ENCODE assay signal across 13 cellular contexts in the genomic region with DNA sequence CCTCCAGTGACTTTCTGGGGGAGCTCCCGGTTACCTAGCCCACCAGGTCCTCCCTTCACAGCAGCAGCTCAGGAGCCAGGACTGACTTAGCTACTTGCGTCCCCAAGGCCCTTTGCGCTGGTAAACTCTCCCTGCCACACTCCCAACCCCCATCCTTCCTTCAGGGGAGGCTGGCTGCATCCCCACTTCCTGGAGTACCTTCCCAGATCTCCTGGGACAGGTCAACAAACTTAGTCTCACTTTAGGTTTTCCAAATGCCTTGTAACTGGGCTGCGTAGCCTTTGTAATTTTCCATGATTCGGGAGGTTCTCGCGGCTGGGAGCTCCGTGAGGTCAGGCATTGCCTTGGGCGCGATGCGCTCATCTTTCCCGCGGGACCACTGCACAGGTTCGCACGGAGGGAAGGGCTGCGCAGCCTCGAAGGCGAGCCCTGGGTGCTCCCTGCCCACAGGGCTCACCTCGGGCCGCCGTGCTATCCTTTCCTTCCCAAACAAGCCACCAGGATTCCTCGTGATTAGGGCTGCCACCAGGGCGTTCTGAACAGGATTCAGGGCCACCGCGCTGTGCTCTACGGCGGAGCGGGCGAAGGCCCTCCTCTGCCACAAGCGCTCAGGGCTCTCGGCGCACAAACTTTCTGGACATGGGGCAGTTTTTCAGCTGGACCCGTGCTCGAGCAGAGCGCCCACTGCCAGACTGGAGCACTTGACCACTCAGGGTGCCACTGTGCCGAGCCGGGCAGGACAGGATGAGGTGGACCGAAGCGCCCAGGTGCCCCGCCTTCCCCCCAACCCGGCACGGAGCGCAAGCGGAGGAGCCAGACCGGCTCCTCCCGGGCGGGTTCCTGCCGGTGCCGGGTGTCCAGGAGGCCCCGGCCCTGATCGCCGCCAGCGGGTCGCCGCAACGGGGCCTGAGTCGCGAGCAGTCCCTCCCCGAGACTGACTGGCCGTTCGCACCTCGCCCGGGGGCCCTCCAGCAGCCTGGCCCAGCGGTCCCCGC. TPM values are rescaled to one million over a fixed set of nuclear protein-coding genes. Genes with fewer than 3 reads are reported as not detected.
DNase-seq lines count a peak whose midpoint lies in the region; ATAC-seq and TF ChIP-seq lines count a peak whose summit lies in the region.
"Had no signal": no experiment of that assay in that cellular context is flagged by ENCODE, and none has a peak within 500 bp of the region (broad histone marks: within the 10 kb centered on the region; RNA-seq: fewer than 3 reads in every experiment).

No MANE protein-coding gene starts in this region.

- peak overlapping the region; percentile 80 for H3K27ac ChIP-seq in lower lobe of right lung
- peak overlapping the region; percentile 36 to 82 (median 75) for H3K27ac ChIP-seq in thyroid gland

- H3K4me3 ChIP-seq in endocrine pancreas (ENCODE audit: control insufficient read depth, insufficient read depth, low read length), result no peak overlapping the region
- H3K4me3 ChIP-seq in lower lobe of right lung, result peak overlapping the region; percentile 60
- H3K4me3 ChIP-seq in thyroid gland (replicated peaks in 1 of 3), result peak overlapping the region; percentile 1 to 71 (median 66)

- peak; percentile 67 to 68 for ATAC-seq in lower lobe of right lung
- ATAC-seq: activated T-cell treated with anti-CD3 and anti-CD28 coated beads, Interleukin-2, amount 50 U/mL, for 72 hours had no signal

- intact Hi-C loops in lower lobe of right lung (cut with DNase I) (no loop called here), thyroid gland (cut with DNase I) (no loop called here)

- peak overlapping the region; percentile 19 for H3K9ac ChIP-seq in endocrine pancreas (ENCODE audit: control insufficient read depth, insufficient read depth, low read length)

- 15 to 20% methylated on average over 22 to 35 of the region's 65 CpGs for WGBS in thyroid gland, 2 donors

- no peaks in the 10 kb centered on the region for H3K9me3 ChIP-seq in endocrine pancreas (ENCODE audit: control insufficient read depth, low read length)
- no peaks in the 10 kb centered on the region for H3K9me3 ChIP-seq in lower lobe of right lung
- H3K9me3 ChIP-seq in thyroid gland, result no peaks in the 10 kb centered on the region
- H3K9me3 ChIP-seq: tibial nerve had no signal

- H3K36me3 ChIP-seq in endocrine pancreas (ENCODE audit: control insufficient read depth, insufficient read depth, low read length), result no peaks in the 10 kb centered on the region
- no peaks in the 10 kb centered on the region for H3K36me3 ChIP-seq in lower lobe of right lung
- H3K36me3 ChIP-seq in thyroid gland, result no peaks in the 10 kb centered on the region
- H3K36me3 ChIP-seq: tibial nerve had no signal

- H3K4me1 ChIP-seq in endocrine pancreas (ENCODE audit: control insufficient read depth, insufficient read depth, low read length) (no peaks in the 10 kb centered on the region), lower lobe of right lung (peaks cover 13% of the 10 kb centered on the region), thyroid gland (peaks cover 39 to 56% of the 10 kb centered on the region in 2 donors)

- no peaks in the 10 kb centered on the region for H3K27me3 ChIP-seq in endocrine pancreas (ENCODE audit: control insufficient read depth, insufficient read depth, low read length)
- H3K27me3 ChIP-seq in lower lobe of right lung (ENCODE audit: low read depth), result peaks cover 45% of the 10 kb centered on the region
- no peaks in the 10 kb centered on the region for H3K27me3 ChIP-seq in thyroid gland

- DNase-seq in NCI-H748 (lab: John Stamatoyannopoulos, UW; ENCODE audit: unreplicated experiment), result peak; percentile 23
- no peak for DNase-seq in NCI-H748 treated with DMSO at 0.1 percent for 48 hours (lab: John Stamatoyannopoulos, UW)
- DNase-seq in lower lobe of right lung, result peak; percentile 68
- DNase-seq in thyroid gland, result peak; percentile 86 to 89
- DNase-seq in NCI-H1092 treated with DMSO at 0.1 percent for 48 hours (lab: John Stamatoyannopoulos, UW), result no peak
- no peak for DNase-seq in germinal center (ENCODE audit: low spot score)
- no peak for DNase-seq in amniotic stem cell (lab: John Stamatoyannopoulos, UW)
- DNase-seq: activated T-cell treated with anti-CD3 and anti-CD28 coated beads, Interleukin-2, amount 50 U/mL, for 72 hours; stimulated activated CD4-positive, alpha-beta T cell treated with anti-CD3 and anti-CD28 coated beads, Interleukin-2, amount 100 ng/mL, for 48 hours had no signal

- TF ChIP-seq POLR2A in thyroid gland (IDR thresholded peaks at IDR 0.05), result peak in 1 of 2 donors; percentile 81

- TF ChIP-seq CTCF in lower lobe of right lung (IDR thresholded peaks at IDR 0.05) (no peak), thyroid gland (IDR thresholded peaks at IDR 0.05) (no peak)

RNA-seq across cellular contexts. Expression of a gene that starts 1.1 kb away (rescaled TPM):
- total RNA-seq in lower lobe of right lung, result 87.7 TPM
- total RNA-seq in thyroid gland, result 10 to 100 TPM; 14.2 to 47.3 (median 15.6) TPM
- total RNA-seq: activated T-cell treated with anti-CD3 and anti-CD28 coated beads, Interleukin-2, amount 50 U/mL, for 72 hours; dermis microvascular lymphatic vessel endothelial cell; lung microvascular endothelial cell; tibial nerve had no signal

Comparison
In these comparisons a context has a peak if more than half of its experiments do, and no peak if none do; other contexts are left out.
1. DNase-seq: peak in NCI-H748 (single experiment), lower lobe of right lung (single experiment) and thyroid gland (2 of 2); none in NCI-H748 treated with DMSO at 0.1 percent for 48 hours (single experiment), NCI-H1092 treated with DMSO at 0.1 percent for 48 hours (single experiment), germinal center (single experiment) and amniotic stem cell (single experiment).